Comparison of ENCODE assay signal across 24 cellular contexts in genomic region chr10:119446441-119447277, GRCh38.
DNase-seq lines count a peak whose midpoint lies in the region; ATAC-seq, FAIRE-seq and TF ChIP-seq lines count a peak whose summit lies in the region.
"Had no signal": no experiment of that assay in that cellular context is flagged by ENCODE, and none has a peak within 500 bp of the region (broad histone marks: within the 10 kb centered on the region; RNA-seq: fewer than 3 reads in every experiment).

No MANE protein-coding gene starts in this region.

- H3K9ac ChIP-seq in kidney (ENCODE audit: low read length in 2 of 2) = no peak overlapping the region
- H3K9ac ChIP-seq in neural progenitor cell = no peak overlapping the region

- H3K9me3 ChIP-seq in kidney (ENCODE audit: control insufficient read depth in 1 of 2, low read length in 2 of 2) (no peaks in the 10 kb centered on the region), neural progenitor cell (ENCODE audit: low read depth) (no peaks in the 10 kb centered on the region)
- H3K9me3 ChIP-seq: BLaER1 treated with 17β-estradiol and CSF1 and Interleukin-3, amounts not matched to agents 10 nM and 100 nM had no signal

- in situ Hi-C loops in ACHN (cut with HindIII; ENCODE audit: low pct_ligation_motif_present, low pct_unique_long_range_greater_than_20kb, low sequenced_read_pairs) = no loop called here

- DNase-seq in left ventricle myocardium superior = peak; percentile 23
- no peak for DNase-seq in cardiac septum (ENCODE audit: low spot score)
- DNase-seq in kidney = peak; percentile 63
- no peak for DNase-seq in neural progenitor cell (ENCODE audit: low spot score)
- DNase-seq in NK-92 (lab: John Stamatoyannopoulos, UW; ENCODE audit: unreplicated experiment) = no peak
- no peak for DNase-seq in ACHN
- DNase-seq in inferior parietal cortex (ENCODE audit: extremely low spot score) = no peak
- DNase-seq: AML-193; CD4-positive, alpha-beta T cell; KBM-7; MV-4-11; NCI-H1105 treated with DMSO at 0.1 percent for 48 hours; NCI-H146; NCI-H2029; NCI-H446 treated with DMSO at 0.1 percent for 48 hours; NCI-H526; RPMI8226; SHP77 had no signal

- H3K36me3 ChIP-seq in kidney (ENCODE audit: control insufficient read depth in 1 of 2, insufficient read depth in 2 of 2, low read length in 2 of 2) = no peaks in the 10 kb centered on the region
- H3K36me3 ChIP-seq in neural progenitor cell = no peaks in the 10 kb centered on the region
- H3K36me3 ChIP-seq: BLaER1 treated with 17β-estradiol and CSF1 and Interleukin-3, amounts not matched to agents 10 nM and 100 nM had no signal

- no peaks in the 10 kb centered on the region for H3K27me3 ChIP-seq in neural progenitor cell

- intact Hi-C loops in left ventricle myocardium superior (cut with micrococcal nuclease) (no loop called here), cardiac septum (cut with DNase I) (loop anchor here (10.0 kb wide), 1 partner anchor 98 kb away; the partner anchor contains the start of gene RGS10), kidney (cut with DNase I) (loop anchor here (10.0 kb wide), 1 partner anchor 242 kb away; the partner anchor contains the start of gene GRK5)

- H3K27ac ChIP-seq in kidney (ENCODE audit: low read depth in 2 of 2, low read length in 2 of 2) (no peak overlapping the region), neural progenitor cell (no peak overlapping the region)
- H3K27ac ChIP-seq: HL-60 had no signal

- H3K79me2 ChIP-seq in neural progenitor cell (ENCODE audit: low read depth) = no peaks in the 10 kb centered on the region

- ATAC-seq in left ventricle myocardium superior = no peak

- no peaks in the 10 kb centered on the region for H3K36me3 Mint-ChIP-seq in neural progenitor cell

- peaks cover 10% of the 10 kb centered on the region for H3K27me3 Mint-ChIP-seq in neural progenitor cell (ENCODE audit: insufficient read depth, low read depth)
- H3K27me3 Mint-ChIP-seq: CD4-positive, alpha-beta T cell had no signal

- H2AFZ ChIP-seq in neural progenitor cell (replicated peaks) = no peak overlapping the region

- H3K4me3 ChIP-seq in kidney (ENCODE audit: low read length in 2 of 2) (no peak overlapping the region), neural progenitor cell (no peak overlapping the region)
- H3K4me3 ChIP-seq: BLaER1 treated with 17β-estradiol and CSF1 and Interleukin-3, amounts not matched to agents 10 nM and 100 nM had no signal

- H3K4me1 ChIP-seq in kidney (ENCODE audit: control insufficient read depth in 1 of 2, insufficient read depth in 1 of 2, low read depth in 1 of 2, low read length in 2 of 2) (peaks cover 0 to 3% of the 10 kb centered on the region in 2 donors), neural progenitor cell (peaks cover 18% of the 10 kb centered on the region)

- no peak for TF ChIP-seq CTCF in kidney (IDR thresholded peaks at IDR 0.05; ENCODE audit: borderline replicate concordance, extremely low read depth, insufficient read depth)
- TF ChIP-seq CTCF in neural progenitor cell (IDR thresholded peaks at IDR 0.05) = no peak

- H3F3A ChIP-seq in neural progenitor cell (ENCODE audit: low read depth) = no peaks in the 10 kb centered on the region

- peak overlapping the region; percentile 47 for H3K27ac Mint-ChIP-seq in neural progenitor cell
- H3K27ac Mint-ChIP-seq: CD4-positive, alpha-beta T cell had no signal

- no peak overlapping the region for H3K4me2 ChIP-seq in neural progenitor cell

- FAIRE-seq in kidney (lab: Jason Lieb, UNC) = no peak
- FAIRE-seq: A204.1, D721Med, GM19239, H54 had no signal

- H3K4me3 Mint-ChIP-seq in neural progenitor cell = no peak overlapping the region
- H3K4me3 Mint-ChIP-seq: CD4-positive, alpha-beta T cell had no signal

- peaks cover 42% of the 10 kb centered on the region for H3K4me1 Mint-ChIP-seq in neural progenitor cell

- no peaks in the 10 kb centered on the region for H4K20me1 ChIP-seq in neural progenitor cell (ENCODE audit: low read depth)

- H3K9me3 Mint-ChIP-seq in neural progenitor cell = no peaks in the 10 kb centered on the region
- H3K9me3 Mint-ChIP-seq: CD4-positive, alpha-beta T cell had no signal

Comparison
In these comparisons a context has a peak if more than half of its experiments do, and no peak if none do; other contexts are left out.
1. DNase-seq: peak in left ventricle myocardium superior (single experiment) and kidney (single experiment); none in cardiac septum (single experiment), neural progenitor cell (single experiment), NK-92 (single experiment), ACHN (single experiment) and inferior parietal cortex (single experiment).